Comparison of ENCODE assay signal across 11 cellular contexts in the genomic region with DNA sequence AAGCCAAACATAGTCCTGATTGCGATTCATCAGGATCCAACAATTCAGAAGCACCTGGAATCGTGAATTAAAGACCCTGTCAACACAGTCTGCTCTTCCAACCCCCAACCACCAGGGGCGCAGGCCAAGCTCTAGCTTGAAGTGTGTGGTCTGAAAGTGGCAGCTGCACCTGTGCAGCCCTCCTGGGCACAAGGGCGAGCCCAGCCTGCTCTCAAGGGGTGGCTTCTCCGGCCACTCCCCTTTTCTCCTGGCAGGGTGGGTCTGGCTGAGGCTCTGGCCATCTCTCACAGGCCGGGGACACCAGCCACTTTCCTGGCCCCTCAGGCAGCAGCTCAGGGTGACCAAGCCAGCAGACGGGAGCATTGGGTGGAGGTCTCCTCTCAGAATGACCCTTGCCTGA.
DNase-seq lines count a peak whose midpoint lies in the region; TF ChIP-seq lines count a peak whose summit lies in the region.
"Had no signal": no experiment of that assay in that cellular context is flagged by ENCODE, and none has a peak within 500 bp of the region (broad histone marks: within the 10 kb centered on the region; RNA-seq: fewer than 3 reads in every experiment).

No MANE protein-coding gene starts in this region.

- H3K27me3 Mint-ChIP-seq in chondrocyte (ENCODE audit: low read depth), result no peaks in the 10 kb centered on the region
- H3K27me3 Mint-ChIP-seq in activated CD4-positive, alpha-beta memory T cell treated with anti-CD3 and anti-CD28 coated beads for 36 hours, result no peaks in the 10 kb centered on the region

- H3K27ac ChIP-seq in KMS-11 (no peak overlapping the region), osteoblast (ENCODE audit: low read depth, low read length) (peak overlapping the region; percentile 82), coronary artery (peak overlapping the region in 1 of 2 donors; percentile 48)

- TF ChIP-seq CTCF in KMS-11 (conservative IDR thresholded peaks at IDR 0.05; ENCODE audit: low read depth, low read length) (peak; percentile 33; the same call in 1 of the 2 replicates), chondrocyte (IDR thresholded peaks at IDR 0.05) (peak; percentile 72), osteoblast (IDR thresholded peaks at IDR 0.05; ENCODE audit: extremely low read depth, low read depth, low read length) (peak; percentile 16), coronary artery (IDR thresholded peaks at IDR 0.05) (no peak)

- H3K79me2 ChIP-seq in KMS-11 (ENCODE audit: insufficient read depth, low read depth), result no peaks in the 10 kb centered on the region
- peaks cover 85% of the 10 kb centered on the region for H3K79me2 ChIP-seq in osteoblast (ENCODE audit: insufficient read depth, low read length)

- DNase-seq in ELR (ENCODE audit: low read depth), result peak; percentile 43
- no peak for DNase-seq in chondrocyte (ENCODE audit: low spot score)
- DNase-seq in osteoblast (ENCODE audit: insufficient read length, low spot score, missing footprints), result peak; percentile 61
- no peak for DNase-seq in activated CD4-positive, alpha-beta memory T cell treated with anti-CD3 and anti-CD28 coated beads for 36 hours
- DNase-seq in DMS153 treated with DMSO at 0.1 percent for 48 hours (lab: John Stamatoyannopoulos, UW; ENCODE audit: unreplicated experiment), result no peak
- no peak for DNase-seq in coronary artery (ENCODE audit: low spot score)
- DNase-seq: activated CD8-positive, alpha-beta T cell treated with anti-CD3 and anti-CD28 coated beads, Interleukin-2, amount 10 ng/mL, durations not matched to agents 7 days and 5 days; dorsolateral prefrontal cortex; NCI-H524 treated with DMSO at 0.1 percent for 48 hours; stimulated activated CD4-positive, alpha-beta T cell treated with anti-CD3 and anti-CD28 coated beads, Interleukin-4, amount 100 ng/mL, for 1 hour had no signal

- POLR2A ChIA-PET in activated CD4-positive, alpha-beta memory T cell treated with anti-CD3 and anti-CD28 coated beads for 36 hours (lab: Charles Lee), result no interaction called here

- H3K4me3 ChIP-seq in KMS-11 (IDR thresholded peaks at IDR 0.05; ENCODE audit: insufficient read depth, low read depth, low read length), result no peak overlapping the region
- H3K4me3 ChIP-seq in osteoblast (ENCODE audit: insufficient read depth, low read length), result no peak overlapping the region
- H3K4me3 ChIP-seq in coronary artery, result no peak overlapping the region
- H3K4me3 ChIP-seq: dorsolateral prefrontal cortex had no signal

- H3K4me2 ChIP-seq in KMS-11 (no peak overlapping the region), osteoblast (ENCODE audit: insufficient read depth, low read length) (no peak overlapping the region)

- H2AFZ ChIP-seq in KMS-11 (ENCODE audit: low read depth) (no peak overlapping the region), osteoblast (ENCODE audit: low read length) (no peak overlapping the region)

- intact Hi-C loops in activated CD4-positive, alpha-beta memory T cell treated with anti-CD3 and anti-CD28 coated beads for 36 hours (cut with micrococcal nuclease), result no loop called here

- H3K27me3 ChIP-seq in KMS-11 (ENCODE audit: insufficient read depth, low read depth), result no peaks in the 10 kb centered on the region
- H3K27me3 ChIP-seq in osteoblast (ENCODE audit: insufficient read depth, low read length), result no peaks in the 10 kb centered on the region
- H3K27me3 ChIP-seq: dorsolateral prefrontal cortex had no signal

- peaks cover 4% of the 10 kb centered on the region for H3K4me1 Mint-ChIP-seq in chondrocyte (ENCODE audit: low read depth)
- peaks cover 41% of the 10 kb centered on the region for H3K4me1 Mint-ChIP-seq in activated CD4-positive, alpha-beta memory T cell treated with anti-CD3 and anti-CD28 coated beads for 36 hours (ENCODE audit: low read depth)

- CTCF ChIA-PET in activated CD4-positive, alpha-beta memory T cell treated with anti-CD3 and anti-CD28 coated beads for 36 hours (lab: Charles Lee), result interaction anchor here (0.7 to 4.8 kb wide), 5 partner anchors 10 to 208 kb away, joined by 3 to 21 read pairs (median 5); no protein-coding TSS in a partner anchor

- H3K36me3 Mint-ChIP-seq in chondrocyte (ENCODE audit: low read depth), result peaks cover 23% of the 10 kb centered on the region
- H3K36me3 Mint-ChIP-seq in activated CD4-positive, alpha-beta memory T cell treated with anti-CD3 and anti-CD28 coated beads for 36 hours, result peaks cover 20% of the 10 kb centered on the region

- H3K9me3 ChIP-seq in osteoblast (ENCODE audit: low read depth, low read length), result no peaks in the 10 kb centered on the region

- H3K4me3 Mint-ChIP-seq in chondrocyte (ENCODE audit: unreplicated experiment), result no peak overlapping the region
- H3K4me3 Mint-ChIP-seq in activated CD4-positive, alpha-beta memory T cell treated with anti-CD3 and anti-CD28 coated beads for 36 hours, result no peak overlapping the region
- H3K4me3 Mint-ChIP-seq: activated CD8-positive, alpha-beta T cell treated with anti-CD3 and anti-CD28 coated beads, Interleukin-2, amount 10 ng/mL, durations not matched to agents 7 days and 5 days had no signal

- H4K20me1 ChIP-seq in KMS-11 (ENCODE audit: insufficient read depth), result no peaks in the 10 kb centered on the region
- peaks cover 74% of the 10 kb centered on the region for H4K20me1 ChIP-seq in osteoblast (ENCODE audit: insufficient read depth, low read length)

- H3K36me3 ChIP-seq in KMS-11 (ENCODE audit: insufficient read depth) (no peaks in the 10 kb centered on the region), osteoblast (ENCODE audit: insufficient read depth, low read length) (peaks cover 86% of the 10 kb centered on the region)

- H3K4me1 ChIP-seq in KMS-11 (ENCODE audit: low read depth, poor library complexity, severe bottlenecking) (no peaks in the 10 kb centered on the region), osteoblast (ENCODE audit: insufficient read depth, low read length) (peaks cover 17% of the 10 kb centered on the region)

- H3K27ac Mint-ChIP-seq in chondrocyte (ENCODE audit: unreplicated experiment), result peak overlapping the region; percentile 17
- no peak overlapping the region for H3K27ac Mint-ChIP-seq in activated CD4-positive, alpha-beta memory T cell treated with anti-CD3 and anti-CD28 coated beads for 36 hours
- H3K27ac Mint-ChIP-seq: activated CD8-positive, alpha-beta T cell treated with anti-CD3 and anti-CD28 coated beads, Interleukin-2, amount 10 ng/mL, durations not matched to agents 7 days and 5 days had no signal

- H3K9me3 Mint-ChIP-seq in chondrocyte (ENCODE audit: low read depth), result peaks cover 3% of the 10 kb centered on the region
- H3K9me3 Mint-ChIP-seq in activated CD4-positive, alpha-beta memory T cell treated with anti-CD3 and anti-CD28 coated beads for 36 hours, result no peaks in the 10 kb centered on the region

- H3K9ac ChIP-seq in KMS-11, result no peak overlapping the region

Comparison
In these comparisons a context has a peak if more than half of its experiments do, and no peak if none do; other contexts are left out.
1. DNase-seq: peak in ELR (single experiment) and osteoblast (single experiment); none in chondrocyte (single experiment), activated CD4-positive, alpha-beta memory T cell treated with anti-CD3 and anti-CD28 coated beads for 36 hours (single experiment), DMS153 treated with DMSO at 0.1 percent for 48 hours (single experiment) and coronary artery (single experiment).